23 cellular contexts compared by ENCODE assay signal in genomic region chr20:4052554-4052953, GRCh38. TPM values are rescaled to one million over a fixed set of nuclear protein-coding genes. Genes with fewer than 3 reads are reported as not detected.
DNase-seq lines count a peak whose midpoint lies in the region; ATAC-seq and TF ChIP-seq lines count a peak whose summit lies in the region.
"Had no signal": no experiment of that assay in that cellular context is flagged by ENCODE, and none has a peak within 500 bp of the region (broad histone marks: within the 10 kb centered on the region; RNA-seq: fewer than 3 reads in every experiment).

No MANE protein-coding gene starts in this region.

- H3K9me2 ChIP-seq in Karpas-422 (replicated peaks; ENCODE audit: insufficient read depth, low read length) = no peaks in the 10 kb centered on the region

- H3K9me3 Mint-ChIP-seq in activated T-helper 17 cell treated with anti-CD3 and anti-CD28 coated beads, Interleukin-2, amount 50 U/mL, for 72 hours = no peaks in the 10 kb centered on the region
- H3K9me3 Mint-ChIP-seq: central memory CD8-positive, alpha-beta T cell; type B pancreatic cell had no signal

- H3K27me3 ChIP-seq in Karpas-422 (ENCODE audit: low read length) = no peaks in the 10 kb centered on the region
- H3K27me3 ChIP-seq: gastroesophageal sphincter had no signal

- no peak overlapping the region for H3K27ac Mint-ChIP-seq in activated T-helper 17 cell treated with anti-CD3 and anti-CD28 coated beads, Interleukin-2, amount 50 U/mL, for 72 hours
- H3K27ac Mint-ChIP-seq: T-helper 17 cell, type B pancreatic cell had no signal

- no peak overlapping the region for H3K4me2 ChIP-seq in Karpas-422 (ENCODE audit: low read depth, low read length, poor library complexity, severe bottlenecking)

- H3K9me3 ChIP-seq in Karpas-422 (ENCODE audit: low read length) = no peaks in the 10 kb centered on the region
- H3K9me3 ChIP-seq: gastroesophageal sphincter had no signal

- H3K4me1 ChIP-seq in Karpas-422 (ENCODE audit: low read length) = peaks cover 27% of the 10 kb centered on the region
- H3K4me1 ChIP-seq: gastroesophageal sphincter had no signal

- no peak overlapping the region for H3K27ac ChIP-seq in Karpas-422 (ENCODE audit: low read length)

- no peaks in the 10 kb centered on the region for H3K36me3 Mint-ChIP-seq in activated T-helper 17 cell treated with anti-CD3 and anti-CD28 coated beads, Interleukin-2, amount 50 U/mL, for 72 hours (ENCODE audit: low read depth)
- H3K36me3 Mint-ChIP-seq: type B pancreatic cell had no signal

- H3K9ac ChIP-seq in Karpas-422 (ENCODE audit: low read length) = no peak overlapping the region

- ATAC-seq in activated T-helper 17 cell treated with anti-CD3 and anti-CD28 coated beads, Interleukin-2, amount 50 U/mL, for 72 hours (replicated peaks) = no peak
- ATAC-seq in GM21423 (IDR thresholded peaks at IDR 0.05; ENCODE audit: unreplicated experiment) = no peak
- ATAC-seq: gastroesophageal sphincter; HCT116; stimulated activated naive CD8-positive, alpha-beta T cell treated with anti-CD3 and anti-CD28 coated beads, Interleukin-15, Interleukin-2, amounts not matched to agents 100 U/mL and 50 U/mL, for 24 hours; T-helper 17 cell had no signal

- TF ChIP-seq CTCF in fibroblast of mammary gland (conservative IDR thresholded peaks at IDR 0.05; ENCODE audit: control insufficient read depth, insufficient read depth, low read depth, low read length) = no peak

- no peaks in the 10 kb centered on the region for H3K36me3 ChIP-seq in Karpas-422 (ENCODE audit: insufficient read depth, low read length)
- H3K36me3 ChIP-seq: gastroesophageal sphincter had no signal

- DNase-seq in activated CD8-positive, alpha-beta memory T cell treated with anti-CD3 and anti-CD28 coated beads, Interleukin-2, amount 50 U/mL, for 48 hours = peak; percentile 38
- no peak for DNase-seq in activated CD8-positive, alpha-beta memory T cell treated with anti-CD3 and anti-CD28 coated beads, Interleukin-2, amount 50 U/mL, for 4 hours
- peak; percentile 33 for DNase-seq in fibroblast of mammary gland (ENCODE audit: low read depth)
- peak; percentile 43 for DNase-seq in mesenteric fat pad (ENCODE audit: low spot score)
- no peak for DNase-seq in Karpas-422
- DNase-seq in globus pallidus (ENCODE audit: low spot score) = no peak
- DNase-seq: activated CD4-positive, alpha-beta T cell treated with anti-CD3 and anti-CD28 coated beads, Interleukin-2, amount 50 U/mL, for 1 hour; activated gamma-delta T cell treated with Interleukin-2 at 50 U/mL for 16 hours; midbrain; MM.1S; NCI-H1694 treated with DMSO at 0.1 percent for 48 hours; stimulated activated CD4-positive, alpha-beta T cell treated with anti-CD3 and anti-CD28 coated beads, Interleukin-2, amount 100 ng/mL, for 48 hours; stimulated activated naive CD8-positive, alpha-beta T cell treated with anti-CD3 and anti-CD28 coated beads, Interleukin-15, Interleukin-2, amounts not matched to agents 100 U/mL and 50 U/mL, for 24 hours; T-helper 17 cell had no signal

- no peaks in the 10 kb centered on the region for H3K27me3 Mint-ChIP-seq in activated T-helper 17 cell treated with anti-CD3 and anti-CD28 coated beads, Interleukin-2, amount 50 U/mL, for 72 hours
- H3K27me3 Mint-ChIP-seq: type B pancreatic cell had no signal

- no peaks in the 10 kb centered on the region for H4K20me1 ChIP-seq in Karpas-422 (ENCODE audit: insufficient read depth, low read depth, low read length)

- no peak overlapping the region for H3K4me3 Mint-ChIP-seq in activated T-helper 17 cell treated with anti-CD3 and anti-CD28 coated beads, Interleukin-2, amount 50 U/mL, for 72 hours
- H3K4me3 Mint-ChIP-seq: central memory CD8-positive, alpha-beta T cell; IgD-negative memory B cell; nephron; T-helper 17 cell; type B pancreatic cell had no signal

- H3K4me3 ChIP-seq in fibroblast of mammary gland (ENCODE audit: control insufficient read depth, low read depth, low read length) (no peak overlapping the region), Karpas-422 (ENCODE audit: low read length) (no peak overlapping the region)
- H3K4me3 ChIP-seq: gastroesophageal sphincter, skin epidermis had no signal

- H3K4me1 Mint-ChIP-seq in activated T-helper 17 cell treated with anti-CD3 and anti-CD28 coated beads, Interleukin-2, amount 50 U/mL, for 72 hours = no peaks in the 10 kb centered on the region
- H3K4me1 Mint-ChIP-seq: central memory CD8-positive, alpha-beta T cell had no signal

- H2AFZ ChIP-seq in Karpas-422 (ENCODE audit: low read length) = no peak overlapping the region

- H3K79me2 ChIP-seq in Karpas-422 (ENCODE audit: low read length) = no peaks in the 10 kb centered on the region

RNA-seq across cellular contexts. Expression of gene RNF24, which starts 37.2 kb away (rescaled TPM):
- 17.3 TPM for total RNA-seq in mesenteric fat pad
- 10 to 100 TPM; 20.1 to 47.9 TPM for total RNA-seq in activated T-helper 17 cell treated with anti-CD3 and anti-CD28 coated beads, Interleukin-2, amount 50 U/mL, for 72 hours
- 5.9 and 7.7 TPM in 2 replicates for total RNA-seq in Karpas-422 (2014; rRNA removed; shearing (Covaris generic); ENCODE audit: low replicate concordance)

Comparison
In these comparisons a context has a peak if more than half of its experiments do, and no peak if none do; other contexts are left out.
1. DNase-seq: peak in activated CD8-positive, alpha-beta memory T cell treated with anti-CD3 and anti-CD28 coated beads, Interleukin-2, amount 50 U/mL, for 48 hours (single experiment), fibroblast of mammary gland (single experiment) and mesenteric fat pad (single experiment); none in activated CD8-positive, alpha-beta memory T cell treated with anti-CD3 and anti-CD28 coated beads, Interleukin-2, amount 50 U/mL, for 4 hours (single experiment), Karpas-422 (single experiment) and globus pallidus (single experiment).